ENCODE assay signal across 16 cellular contexts in the genomic region with DNA sequence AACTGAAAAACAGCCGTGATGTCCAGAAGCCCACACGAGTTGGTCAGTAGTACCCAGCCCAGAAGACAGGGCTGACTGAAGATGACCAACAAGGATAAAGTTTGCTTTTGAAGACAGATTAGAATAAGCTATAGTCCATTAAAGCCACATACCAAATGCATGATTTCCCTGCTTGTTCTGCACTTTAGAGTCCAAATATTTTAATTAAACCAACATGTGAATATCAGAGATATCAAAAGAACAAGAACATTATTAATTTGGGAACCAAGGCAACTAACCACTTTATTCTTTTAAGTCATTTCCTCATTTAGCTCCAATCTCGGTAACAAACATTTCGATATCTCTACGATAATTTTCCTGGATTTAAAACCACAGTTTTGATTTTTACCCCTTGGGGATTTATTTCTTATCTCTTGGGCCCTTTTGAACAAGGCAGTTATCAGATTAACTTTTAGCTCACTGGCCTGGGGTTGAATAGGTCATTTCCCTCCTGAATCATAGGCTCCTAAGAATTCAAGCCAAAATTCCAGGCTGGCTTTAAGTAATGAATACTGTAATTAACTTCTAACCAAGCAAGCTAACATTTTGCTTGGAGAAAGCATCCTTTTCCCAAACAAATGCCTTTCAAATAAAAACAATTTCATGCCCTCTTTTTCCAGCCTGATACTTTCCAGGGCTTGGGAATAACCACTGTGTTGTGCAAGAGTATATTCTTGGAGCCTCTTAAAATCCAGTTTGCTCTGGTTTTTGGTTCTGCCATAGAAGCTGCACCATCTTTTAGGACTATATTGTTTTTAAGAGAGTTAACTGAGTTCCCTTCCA.
A peak's percentile ranks its signal among the peaks of the same experiment; 100 is the strongest.
DNase-seq lines count a peak whose midpoint lies in the region; ATAC-seq and TF ChIP-seq lines count a peak whose summit lies in the region.
"Had no signal": no experiment of that assay in that cellular context is flagged by ENCODE, and none has a peak within 500 bp of the region (broad histone marks: within the 10 kb centered on the region; RNA-seq: fewer than 3 reads in every experiment).

No MANE protein-coding gene starts in this region.

- peak; percentile 52 for DNase-seq in AG08395 (ENCODE audit: low spot score)
- DNase-seq in SK-N-SH: peak; percentile 37
- peak; percentile 55 to 80 for DNase-seq in foreskin fibroblast
- no peak for DNase-seq in COLO829 (ENCODE audit: low spot score)
- DNase-seq in stimulated activated CD8-positive, alpha-beta memory T cell treated with anti-CD3 and anti-CD28 coated beads, Interleukin-4, amount 100 ng/mL, for 48 hours: no peak
- no peak for DNase-seq in Kasumi-1 (lab: John Stamatoyannopoulos, UW)
- DNase-seq: activated B cell treated with CpG ODN at 0.5 μM for 24 hours, DMS53, glutamatergic neuron, NCI-H1694 treated with DMSO at 0.1 percent for 48 hours, NCI-H748 treated with DMSO at 0.1 percent for 48 hours, posterior cingulate gyrus, upper lobe of left lung had no signal

- H3K4me1 ChIP-seq in SK-N-SH (ENCODE audit: control insufficient read depth in 1 of 2, insufficient read depth in 2 of 2, low read depth in 1 of 2, low read length in 1 of 2) (peaks cover 21 to 37% of the 10 kb centered on the region in 2 experiments), parathyroid adenoma (no peaks in the 10 kb centered on the region)

- peak; percentile 39 to 89; a peak in 3 of 4 replicates for TF ChIP-seq EP300 in SK-N-SH (IDR thresholded peaks at IDR 0.05; ENCODE audit: borderline replicate concordance in 1 of 2, low read depth in 1 of 2, low read length in 1 of 2)

- H3K4me3 ChIP-seq in SK-N-SH (ENCODE audit: low read depth in 2 of 2, low read length in 1 of 2) (no peak overlapping the region), foreskin fibroblast (ENCODE audit: low read depth in 1 of 2, low read length in 2 of 2) (no peak overlapping the region), parathyroid adenoma (ENCODE audit: low read depth, low read length) (no peak overlapping the region)
- H3K4me3 ChIP-seq: K562, upper lobe of left lung had no signal

- H3K9me2 ChIP-seq in SK-N-SH: no peaks in the 10 kb centered on the region

- CTCF ChIA-PET in SK-N-SH (lab: Yijun Ruan, JAX): interaction anchor here (0.6 to 3.9 kb wide), 4 partner anchors 11 to 285 kb away, joined by 3 to 14 read pairs (median 9); no protein-coding TSS in a partner anchor

- H3K79me2 ChIP-seq in SK-N-SH (ENCODE audit: insufficient read depth) (no peaks in the 10 kb centered on the region), parathyroid adenoma (no peaks in the 10 kb centered on the region)

- POLR2A ChIA-PET in SK-N-SH (lab: Yijun Ruan, JAX): no interaction called here

- 17% methylated on average over 5 of the region's 5 CpGs for whole genome bisulfite sequencing in SK-N-SH (ENCODE audit: low lambda C conversion rate)

- H3K9me3 ChIP-seq in SK-N-SH (no peaks in the 10 kb centered on the region), parathyroid adenoma (ENCODE audit: control insufficient read depth, low read length) (no peaks in the 10 kb centered on the region)
- H3K9me3 ChIP-seq: upper lobe of left lung had no signal

- H3K36me3 ChIP-seq in SK-N-SH (replicated peaks in 1 of 2; ENCODE audit: control insufficient read depth in 1 of 2, insufficient read depth in 2 of 2, low read length in 1 of 2) (peaks cover 0 to 7% of the 10 kb centered on the region in 2 experiments), parathyroid adenoma (ENCODE audit: control insufficient read depth, insufficient read depth, low read length) (no peaks in the 10 kb centered on the region)
- H3K36me3 ChIP-seq: upper lobe of left lung had no signal

- H3K27ac ChIP-seq in SK-N-SH (ENCODE audit: low read depth in 2 of 2, low read length in 1 of 2) (peak overlapping the region; percentile 89 to 95), parathyroid adenoma (peak overlapping the region; percentile 15)

- H4K20me1 ChIP-seq in SK-N-SH (ENCODE audit: insufficient read depth): no peaks in the 10 kb centered on the region

- H3K9ac ChIP-seq in SK-N-SH: peak overlapping the region; percentile 38; the same call in 1 of the 2 replicates
- no peak overlapping the region for H3K9ac ChIP-seq in parathyroid adenoma

- no peak for TF ChIP-seq CTCF in SK-N-SH (IDR thresholded peaks at IDR 0.05)
- TF ChIP-seq CTCF in foreskin fibroblast (IDR thresholded peaks at IDR 0.05; ENCODE audit: low read depth, low read length): no peak
- TF ChIP-seq CTCF in parathyroid adenoma (IDR thresholded peaks at IDR 0.05): no peak

- H3K4me2 ChIP-seq in SK-N-SH: peak overlapping the region; percentile 56
- H3K4me2 ChIP-seq in parathyroid adenoma (ENCODE audit: low read length): no peak overlapping the region

- no peak for ATAC-seq in HG02678 (IDR thresholded peaks at IDR 0.05; ENCODE audit: unreplicated experiment)
- ATAC-seq: K562 had no signal

- peaks cover 26% of the 10 kb centered on the region for H3F3A ChIP-seq in SK-N-SH (replicated peaks; ENCODE audit: insufficient read depth)

- TF ChIP-seq RAD21 in SK-N-SH (IDR thresholded peaks at IDR 0.05; ENCODE audit: low read length): 0 out of 2 replicates have a peak, but pooled peaks have one; percentile 6

- H3K27me3 ChIP-seq in SK-N-SH (ENCODE audit: insufficient read depth) (no peaks in the 10 kb centered on the region), parathyroid adenoma (ENCODE audit: control insufficient read depth, insufficient read depth, low read length) (no peaks in the 10 kb centered on the region)
- H3K27me3 ChIP-seq: upper lobe of left lung had no signal

- H2AFZ ChIP-seq in SK-N-SH (ENCODE audit: low read depth): no peak overlapping the region
- H2AFZ ChIP-seq in parathyroid adenoma: no peak overlapping the region

TF ChIP-seq in SK-N-SH, 30 proteins besides CTCF, POLR2A, EP300 and RAD21:
- TF ChIP-seq NFIC (IDR thresholded peaks at IDR 0.05; ENCODE audit: borderline replicate concordance): peak; percentile 85
- TF ChIP-seq POLR2AphosphoS5 (IDR thresholded peaks at IDR 0.05; ENCODE audit: low read depth, low read length): peak; percentile 24; the same call in 1 of the 2 replicates
- TF ChIP-seq, protein P1, sequence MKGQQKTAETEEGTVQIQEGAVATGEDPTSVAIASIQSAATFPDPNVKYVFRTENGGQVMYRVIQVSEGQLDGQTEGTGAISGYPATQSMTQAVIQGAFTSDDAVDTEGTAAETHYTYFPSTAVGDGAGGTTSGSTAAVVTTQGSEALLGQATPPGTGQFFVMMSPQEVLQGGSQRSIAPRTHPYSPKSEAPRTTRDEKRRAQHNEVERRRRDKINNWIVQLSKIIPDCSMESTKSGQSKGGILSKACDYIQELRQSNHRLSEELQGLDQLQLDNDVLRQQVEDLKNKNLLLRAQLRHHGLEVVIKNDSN (IDR thresholded peaks at IDR 0.05; ENCODE audit: borderline replicate concordance, low read depth): no peak
- peak; percentile 90 for TF ChIP-seq RXRA (IDR thresholded peaks at IDR 0.05; ENCODE audit: borderline replicate concordance, low read depth)
- peak; percentile 70; the same call in 1 of the 2 replicates for TF ChIP-seq FOXM1 (IDR thresholded peaks at IDR 0.05; ENCODE audit: low read depth)
- no peak for TF ChIP-seq TAF1 (IDR thresholded peaks at IDR 0.05; ENCODE audit: borderline replicate concordance, low read depth, low read length)
- peak; percentile 51 for TF ChIP-seq GATA2 (CRISPR knock-in tag; IDR thresholded peaks at IDR 0.05)
- peak; percentile 81 for TF ChIP-seq TEAD4 (IDR thresholded peaks at IDR 0.05; ENCODE audit: borderline replicate concordance, insufficient read depth)
- TF ChIP-seq TCF12 (IDR thresholded peaks at IDR 0.05): peak; percentile 91
- TF ChIP-seq, protein P2, sequence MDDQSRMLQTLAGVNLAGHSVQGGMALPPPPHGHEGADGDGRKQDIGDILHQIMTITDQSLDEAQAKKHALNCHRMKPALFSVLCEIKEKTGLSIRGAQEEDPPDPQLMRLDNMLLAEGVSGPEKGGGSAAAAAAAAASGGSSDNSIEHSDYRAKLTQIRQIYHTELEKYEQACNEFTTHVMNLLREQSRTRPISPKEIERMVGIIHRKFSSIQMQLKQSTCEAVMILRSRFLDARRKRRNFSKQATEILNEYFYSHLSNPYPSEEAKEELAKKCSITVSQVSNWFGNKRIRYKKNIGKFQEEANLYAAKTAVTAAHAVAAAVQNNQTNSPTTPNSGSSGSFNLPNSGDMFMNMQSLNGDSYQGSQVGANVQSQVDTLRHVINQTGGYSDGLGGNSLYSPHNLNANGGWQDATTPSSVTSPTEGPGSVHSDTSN (IDR thresholded peaks at IDR 0.05): peak; percentile 56
- peak; percentile 49 for TF ChIP-seq JUND (IDR thresholded peaks at IDR 0.05)
- TF ChIP-seq RFX5 (IDR thresholded peaks at IDR 0.05; ENCODE audit: low read length): no peak
- TF ChIP-seq, protein P3, sequence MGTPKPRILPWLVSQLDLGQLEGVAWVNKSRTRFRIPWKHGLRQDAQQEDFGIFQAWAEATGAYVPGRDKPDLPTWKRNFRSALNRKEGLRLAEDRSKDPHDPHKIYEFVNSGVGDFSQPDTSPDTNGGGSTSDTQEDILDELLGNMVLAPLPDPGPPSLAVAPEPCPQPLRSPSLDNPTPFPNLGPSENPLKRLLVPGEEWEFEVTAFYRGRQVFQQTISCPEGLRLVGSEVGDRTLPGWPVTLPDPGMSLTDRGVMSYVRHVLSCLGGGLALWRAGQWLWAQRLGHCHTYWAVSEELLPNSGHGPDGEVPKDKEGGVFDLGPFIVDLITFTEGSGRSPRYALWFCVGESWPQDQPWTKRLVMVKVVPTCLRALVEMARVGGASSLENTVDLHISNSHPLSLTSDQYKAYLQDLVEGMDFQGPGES (IDR thresholded peaks at IDR 0.05; ENCODE audit: low read depth, low read length): no peak
- TF ChIP-seq, protein P4, sequence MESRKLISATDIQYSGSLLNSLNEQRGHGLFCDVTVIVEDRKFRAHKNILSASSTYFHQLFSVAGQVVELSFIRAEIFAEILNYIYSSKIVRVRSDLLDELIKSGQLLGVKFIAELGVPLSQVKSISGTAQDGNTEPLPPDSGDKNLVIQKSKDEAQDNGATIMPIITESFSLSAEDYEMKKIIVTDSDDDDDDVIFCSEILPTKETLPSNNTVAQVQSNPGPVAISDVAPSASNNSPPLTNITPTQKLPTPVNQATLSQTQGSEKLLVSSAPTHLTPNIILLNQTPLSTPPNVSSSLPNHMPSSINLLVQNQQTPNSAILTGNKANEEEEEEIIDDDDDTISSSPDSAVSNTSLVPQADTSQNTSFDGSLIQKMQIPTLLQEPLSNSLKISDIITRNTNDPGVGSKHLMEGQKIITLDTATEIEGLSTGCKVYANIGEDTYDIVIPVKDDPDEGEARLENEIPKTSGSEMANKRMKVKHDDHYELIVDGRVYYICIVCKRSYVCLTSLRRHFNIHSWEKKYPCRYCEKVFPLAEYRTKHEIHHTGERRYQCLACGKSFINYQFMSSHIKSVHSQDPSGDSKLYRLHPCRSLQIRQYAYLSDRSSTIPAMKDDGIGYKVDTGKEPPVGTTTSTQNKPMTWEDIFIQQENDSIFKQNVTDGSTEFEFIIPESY (IDR thresholded peaks at IDR 0.05; ENCODE audit: borderline replicate concordance, low read depth): 0 out of 2 replicates have a peak, but pooled peaks have one; percentile 18
- TF ChIP-seq FOSL2 (IDR thresholded peaks at IDR 0.05; ENCODE audit: borderline replicate concordance, low read depth): peak; percentile 53; the same call in 1 of the 2 replicates
- 0 out of 2 replicates have a peak, but pooled peaks have one; percentile 35 for TF ChIP-seq RCOR1 (IDR thresholded peaks at IDR 0.05; ENCODE audit: low read length)

Comparison
In these comparisons a context has a peak if more than half of its experiments do, and no peak if none do; other contexts are left out.
1. DNase-seq: peak in AG08395 (single experiment), SK-N-SH (single experiment) and foreskin fibroblast (2 of 2); none in COLO829 (single experiment), stimulated activated CD8-positive, alpha-beta memory T cell treated with anti-CD3 and anti-CD28 coated beads, Interleukin-4, amount 100 ng/mL, for 48 hours (single experiment) and Kasumi-1 (0 of 2).